In the genomic region with DNA sequence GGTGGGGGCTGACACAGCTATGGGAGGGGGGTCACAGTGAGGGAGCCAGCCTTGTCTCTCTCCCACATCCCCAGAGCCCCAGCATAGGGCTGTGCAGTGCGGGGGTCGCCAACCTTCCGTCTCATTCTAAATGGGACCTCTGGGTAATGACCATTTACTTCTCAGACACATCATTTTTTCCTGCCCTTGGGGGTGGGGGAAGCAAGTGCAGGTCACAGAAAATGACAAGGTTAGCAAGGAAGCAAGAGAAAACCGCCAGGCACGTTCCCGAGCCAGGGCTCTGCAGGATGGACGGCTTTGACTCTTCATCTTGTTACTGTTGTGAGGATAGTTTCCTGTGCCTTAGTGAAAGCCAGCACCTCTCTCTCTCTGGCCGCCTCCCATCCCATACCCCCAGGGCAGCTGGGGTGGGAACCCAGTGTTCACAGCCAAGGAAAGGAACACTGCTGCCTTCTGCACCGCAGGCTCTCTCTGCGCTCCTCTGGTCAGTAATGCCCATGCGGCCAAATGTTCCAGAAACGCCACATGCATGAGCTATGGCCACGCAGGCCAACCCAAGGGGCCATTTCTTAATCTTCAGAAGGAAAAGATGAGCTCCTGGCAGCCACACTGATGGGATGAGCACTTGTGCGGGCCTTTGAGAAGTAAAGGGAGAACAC, we compare ENCODE assay signal across 17 cellular contexts. TPM values are rescaled to one million over a fixed set of nuclear protein-coding genes. Genes with fewer than 3 reads are reported as not detected.
DNase-seq lines count a peak whose midpoint lies in the region; ATAC-seq and TF ChIP-seq lines count a peak whose summit lies in the region.
"Had no signal": no experiment of that assay in that cellular context is flagged by ENCODE, and none has a peak within 500 bp of the region (broad histone marks: within the 10 kb centered on the region; RNA-seq: fewer than 3 reads in every experiment).

No MANE protein-coding gene starts in this region.

- H3K27ac ChIP-seq in RWPE2 (ENCODE audit: poor library complexity, severe bottlenecking) (no peak overlapping the region), osteoblast (ENCODE audit: low read depth, low read length) (no peak overlapping the region), upper lobe of right lung (no peak overlapping the region)
- H3K27ac ChIP-seq in CD4-positive, alpha-beta memory T cell (ENCODE audit: low read depth, low read length) = no peak overlapping the region
- H3K27ac ChIP-seq: A549, C4-2B, GM23248 had no signal

- no peaks in the 10 kb centered on the region for H3K79me2 ChIP-seq in osteoblast (ENCODE audit: insufficient read depth, low read length)

- CTCF ChIA-PET in CD4-positive, alpha-beta memory T cell (lab: Charles Lee; ENCODE audit: partially characterized antibody) = no interaction called here

- POLR2A ChIA-PET in CD4-positive, alpha-beta memory T cell (lab: Charles Lee; ENCODE audit: partially characterized antibody) = no interaction called here

- no peaks in the 10 kb centered on the region for H3K36me3 ChIP-seq in RWPE2 (ENCODE audit: low read depth)
- no peaks in the 10 kb centered on the region for H3K36me3 ChIP-seq in osteoblast (ENCODE audit: insufficient read depth, low read length)
- H3K36me3 ChIP-seq in upper lobe of right lung = no peaks in the 10 kb centered on the region
- no peaks in the 10 kb centered on the region for H3K36me3 ChIP-seq in CD4-positive, alpha-beta memory T cell (ENCODE audit: insufficient read depth, low read length)
- H3K36me3 ChIP-seq: BE2C had no signal

- ATAC-seq in RWPE2 (ENCODE audit: low read depth) = no peak
- ATAC-seq in upper lobe of right lung = no peak
- ATAC-seq: A549; CD8-positive, alpha-beta T cell had no signal

- H3K27me3 ChIP-seq in RWPE2 (ENCODE audit: insufficient read depth, poor library complexity, severe bottlenecking) (peaks cover 3% of the 10 kb centered on the region), osteoblast (ENCODE audit: insufficient read depth, low read length) (no peaks in the 10 kb centered on the region), upper lobe of right lung (peaks cover 7% of the 10 kb centered on the region)
- H3K27me3 ChIP-seq in CD4-positive, alpha-beta memory T cell (ENCODE audit: insufficient read depth, low read length) = no peaks in the 10 kb centered on the region

- no peak overlapping the region for H3K4me3 Mint-ChIP-seq in chondrocyte (ENCODE audit: unreplicated experiment)
- H3K4me3 Mint-ChIP-seq in CD4-positive, alpha-beta memory T cell = no peak overlapping the region
- H3K4me3 Mint-ChIP-seq: CD8-positive, alpha-beta T cell had no signal

- no peaks in the 10 kb centered on the region for H4K20me1 ChIP-seq in osteoblast (ENCODE audit: insufficient read depth, low read length)

- no peaks in the 10 kb centered on the region for H3K9me3 Mint-ChIP-seq in chondrocyte (ENCODE audit: low read depth)
- no peaks in the 10 kb centered on the region for H3K9me3 Mint-ChIP-seq in CD4-positive, alpha-beta memory T cell
- H3K9me3 Mint-ChIP-seq: CD8-positive, alpha-beta T cell had no signal

- no peaks in the 10 kb centered on the region for H3K4me1 ChIP-seq in RWPE2 (ENCODE audit: insufficient read depth, poor library complexity, severe bottlenecking)
- H3K4me1 ChIP-seq in osteoblast (ENCODE audit: insufficient read depth, low read length) = no peaks in the 10 kb centered on the region
- no peaks in the 10 kb centered on the region for H3K4me1 ChIP-seq in upper lobe of right lung
- H3K4me1 ChIP-seq in CD4-positive, alpha-beta memory T cell (ENCODE audit: insufficient read depth, low read length) = no peaks in the 10 kb centered on the region
- H3K4me1 ChIP-seq: A549, BE2C had no signal

- H3K4me2 ChIP-seq in osteoblast (ENCODE audit: insufficient read depth, low read length) = no peak overlapping the region
- H3K4me2 ChIP-seq: A549 had no signal

- TF ChIP-seq CTCF in RWPE2 (IDR thresholded peaks at IDR 0.05; ENCODE audit: poor library complexity, severe bottlenecking) (no peak), chondrocyte (IDR thresholded peaks at IDR 0.05) (no peak), osteoblast (IDR thresholded peaks at IDR 0.05; ENCODE audit: extremely low read depth, low read depth, low read length) (no peak), upper lobe of right lung (IDR thresholded peaks at IDR 0.05) (no peak)

- H2AFZ ChIP-seq in osteoblast (ENCODE audit: low read length) = no peak overlapping the region
- H2AFZ ChIP-seq: GM23248 had no signal

- no peak overlapping the region for H3K27ac Mint-ChIP-seq in chondrocyte (ENCODE audit: unreplicated experiment)
- no peak overlapping the region for H3K27ac Mint-ChIP-seq in CD4-positive, alpha-beta memory T cell
- H3K27ac Mint-ChIP-seq: CD8-positive, alpha-beta T cell had no signal

- H3K36me3 Mint-ChIP-seq in chondrocyte (ENCODE audit: low read depth) = no peaks in the 10 kb centered on the region
- H3K36me3 Mint-ChIP-seq in CD4-positive, alpha-beta memory T cell = no peaks in the 10 kb centered on the region
- H3K36me3 Mint-ChIP-seq: CD8-positive, alpha-beta T cell had no signal

- H3K9me3 ChIP-seq in RWPE2 (ENCODE audit: severe bottlenecking) = no peaks in the 10 kb centered on the region
- H3K9me3 ChIP-seq in osteoblast (ENCODE audit: low read depth, low read length) = no peaks in the 10 kb centered on the region
- H3K9me3 ChIP-seq in upper lobe of right lung = no peaks in the 10 kb centered on the region
- no peaks in the 10 kb centered on the region for H3K9me3 ChIP-seq in CD4-positive, alpha-beta memory T cell (ENCODE audit: control insufficient read depth in 1 of 2, low read length in 2 of 2)
- H3K9me3 ChIP-seq: A549, BE2C had no signal

- intact Hi-C loops in upper lobe of right lung (cut with DNase I) = no loop called here
- intact Hi-C loops in CD4-positive, alpha-beta memory T cell (cut with micrococcal nuclease) = no loop called here

- H3K4me3 ChIP-seq in RWPE2 (ENCODE audit: severe bottlenecking) = no peak overlapping the region
- no peak overlapping the region for H3K4me3 ChIP-seq in osteoblast (ENCODE audit: insufficient read depth, low read length)
- no peak overlapping the region for H3K4me3 ChIP-seq in upper lobe of right lung
- H3K4me3 ChIP-seq in CD4-positive, alpha-beta memory T cell (ENCODE audit: low read length in 2 of 2) = no peak overlapping the region
- H3K4me3 ChIP-seq: A549, GM23248 had no signal

- no peaks in the 10 kb centered on the region for H3K4me1 Mint-ChIP-seq in chondrocyte (ENCODE audit: low read depth)
- H3K4me1 Mint-ChIP-seq in CD4-positive, alpha-beta memory T cell = no peaks in the 10 kb centered on the region

- DNase-seq in RWPE2 (ENCODE audit: low spot score) (peak; percentile 33), chondrocyte (ENCODE audit: low spot score) (peak; percentile 41), osteoblast (ENCODE audit: insufficient read length, low spot score, missing footprints) (peak; percentile 72), upper lobe of right lung (peak; percentile 46)
- no peak for DNase-seq in stimulated activated CD4-positive, alpha-beta T cell treated with anti-CD3 and anti-CD28 coated beads, Interleukin-4, amount 100 ng/mL, for 1 hour
- DNase-seq in CD4-positive, alpha-beta memory T cell = no peak
- DNase-seq: BE2C; CD8-positive, alpha-beta T cell; COR-L47; DMS153; DMS79 treated with DMSO at 0.1 percent for 48 hours; EL; GM23248 had no signal

- peaks cover 35% of the 10 kb centered on the region for H3K27me3 Mint-ChIP-seq in chondrocyte (ENCODE audit: low read depth)
- H3K27me3 Mint-ChIP-seq in CD4-positive, alpha-beta memory T cell = peaks cover 2 to 7% of the 10 kb centered on the region in 2 donors

RNA-seq across cellular contexts. Expression of gene OTOS, which starts 22.7 kb away (rescaled TPM):
- total RNA-seq in chondrocyte (not detected in 3 replicates), osteoblast (not detected in 2 replicates), upper lobe of right lung (not detected)
- total RNA-seq in CD4-positive, alpha-beta memory T cell = not detected
- polyA plus RNA-seq in CD4-positive, alpha-beta memory T cell = not detected
- total RNA-seq: CD8-positive, alpha-beta T cell; GM23248; HT1080 had no signal
- polyA plus RNA-seq: A549, AG04450, GM23248 had no signal

RNA-seq across cellular contexts. Expression of gene COPS9, which starts 27.1 kb away (rescaled TPM):
- total RNA-seq in chondrocyte = 139 to 162 TPM (median 140 TPM) in 3 replicates
- total RNA-seq in osteoblast = 70.2 and 84.9 TPM in 2 replicates
- total RNA-seq in upper lobe of right lung = 98.1 TPM
- total RNA-seq in CD4-positive, alpha-beta memory T cell = 10 to 100 TPM; 82.2 to 82.5 TPM
- 100 to 1,000 TPM; 308 to 335 TPM for polyA plus RNA-seq in CD4-positive, alpha-beta memory T cell

Comparison
In these comparisons a context has a peak if more than half of its experiments do, and no peak if none do; other contexts are left out.
1. DNase-seq: peak in RWPE2 (single experiment), chondrocyte (single experiment), osteoblast (single experiment) and upper lobe of right lung (single experiment); none in stimulated activated CD4-positive, alpha-beta T cell treated with anti-CD3 and anti-CD28 coated beads, Interleukin-4, amount 100 ng/mL, for 1 hour (single experiment) and CD4-positive, alpha-beta memory T cell (0 of 5).